Comparison of ENCODE assay signal across 8 cellular contexts in genomic region chr1:145156891-145157610, GRCh38.
DNase-seq lines count a peak whose midpoint lies in the region; FAIRE-seq and TF ChIP-seq lines count a peak whose summit lies in the region.
"Not testable (repeated sequence)": the region's sequence is repeated elsewhere in the genome, so short reads cannot be mapped to it uniquely, and the experiment has no call there.

No MANE protein-coding gene starts in this region.

- not testable (repeated sequence) for H3K9me3 ChIP-seq in HUES6 (ENCODE audit: control insufficient read depth, insufficient read depth, low read depth, low read length); iPS-18c (ENCODE audit: control insufficient read depth, insufficient read depth, low read length); transverse colon

- 40 to 43% methylated on average over 14 to 20 of the region's 26 CpGs for WGBS in transverse colon (ENCODE audit: low coverage in 1 of 2), 2 donors

- intact Hi-C loops in posterior vena cava (cut with DNase I); transverse colon (cut with DNase I; ENCODE audit: low total_unique reads): not testable (repeated sequence)

- not testable (repeated sequence) for FAIRE-seq in RCC 7860 (lab: Jason Lieb, UNC)

- H3K27me3 ChIP-seq in GM06990 (replicated peaks; ENCODE audit: control insufficient read depth, insufficient read depth, low read length); HUES6 (ENCODE audit: control insufficient read depth, insufficient read depth, low read length); transverse colon: not testable (repeated sequence)

- not testable (repeated sequence) for H3K27ac ChIP-seq in HUES6 (ENCODE audit: low read depth, low read length); transverse colon

- not testable (repeated sequence) for H3K4me1 ChIP-seq in HUES6 (ENCODE audit: control insufficient read depth, insufficient read depth, low read length); transverse colon

- TF ChIP-seq POLR2A in transverse colon (IDR thresholded peaks at IDR 0.05) = not testable (repeated sequence)

- TF ChIP-seq CTCF in GM06990 (IDR thresholded peaks at IDR 0.05; ENCODE audit: insufficient read depth, low read length, poor library complexity, severe bottlenecking); transverse colon (IDR thresholded peaks at IDR 0.05): not testable (repeated sequence)

- in situ Hi-C loops in transverse colon (cut with MboI; ENCODE audit: low pct_ligation_motif_present in 1 of 4, low pct_unique_long_range_greater_than_20kb in 1 of 4, low sequenced_read_pairs in 3 of 4) = not testable (repeated sequence)

- DNase-seq in GM06990 (ENCODE audit: extremely low read depth, insufficient read length) (peak; percentile 20), RCC 7860 (ENCODE audit: low spot score) (peak; percentile 47), activated T-cell treated with anti-CD3 and anti-CD28 coated beads for 48 hours (ENCODE audit: low read depth) (peak; percentile 43), ecto neural progenitor cell (ENCODE audit: low spot score) (peak; percentile 62), posterior vena cava (ENCODE audit: low spot score) (peak; percentile 29), transverse colon (peak; percentile 19)

- H3K36me3 ChIP-seq in GM06990 (ENCODE audit: control insufficient read depth, insufficient read depth, low read length); HUES6 (ENCODE audit: control insufficient read depth, insufficient read depth, low read length); transverse colon: not testable (repeated sequence)

- H3K4me3 ChIP-seq in GM06990 (replicated peaks; ENCODE audit: low read depth, low read length) (peak overlapping the region; percentile 18; the same call in 1 of the 2 replicates), HUES6 (ENCODE audit: low read depth, low read length) (peak overlapping the region; percentile 66), iPS-18c (ENCODE audit: insufficient read depth, low read depth, low read length) (peak overlapping the region; percentile 38; the same call in 1 of the 2 replicates), transverse colon (peak overlapping the region in 1 of 4 donors; percentile 4)

- H3K9ac ChIP-seq in HUES6 (ENCODE audit: low read length) = peak overlapping the region; percentile 19

- TF ChIP-seq EP300 in transverse colon (IDR thresholded peaks at IDR 0.05; ENCODE audit: low read depth) = not testable (repeated sequence)
